In genomic region chr10:132290631-132291030, GRCh38 we compare ENCODE assay signal across 15 cellular contexts. TPM values are rescaled to one million over a fixed set of nuclear protein-coding genes. Genes with fewer than 3 reads are reported as not detected.
DNase-seq lines count a peak whose midpoint lies in the region; ATAC-seq and TF ChIP-seq lines count a peak whose summit lies in the region.
"Had no signal": no experiment of that assay in that cellular context is flagged by ENCODE, and none has a peak within 500 bp of the region (broad histone marks: within the 10 kb centered on the region; RNA-seq: fewer than 3 reads in every experiment).

No MANE protein-coding gene starts in this region.

- TF ChIP-seq CTCF in endothelial cell (IDR thresholded peaks at IDR 0.05; ENCODE audit: unreplicated experiment) = no peak

- intact Hi-C loops in Right ventricle myocardium superior (cut with DNase I) = no loop called here
- intact Hi-C loops in cardiac septum (cut with DNase I) = no loop called here
- intact Hi-C loops in posterior vena cava (cut with DNase I) = no loop called here

- no peak overlapping the region for H3K4me3 Mint-ChIP-seq in endothelial cell (ENCODE audit: unreplicated experiment)
- H3K4me3 Mint-ChIP-seq: CD4-positive, alpha-beta T cell; HFFc6 had no signal

- no peak overlapping the region for H3K27ac Mint-ChIP-seq in endothelial cell (ENCODE audit: unreplicated experiment)
- H3K27ac Mint-ChIP-seq: CD4-positive, alpha-beta T cell; HFFc6 had no signal

- no peaks in the 10 kb centered on the region for H3K36me3 Mint-ChIP-seq in endothelial cell (ENCODE audit: low read depth, unreplicated experiment)

- H3K4me1 Mint-ChIP-seq in endothelial cell (ENCODE audit: unreplicated experiment) = no peaks in the 10 kb centered on the region

- H3K27me3 Mint-ChIP-seq in endothelial cell (ENCODE audit: unreplicated experiment) = peaks cover 6% of the 10 kb centered on the region
- H3K27me3 Mint-ChIP-seq: CD4-positive, alpha-beta T cell had no signal

- DNase-seq in Right ventricle myocardium superior = peak; percentile 16
- DNase-seq in cardiac septum (ENCODE audit: low spot score) = no peak
- peak; percentile 34 for DNase-seq in posterior vena cava (ENCODE audit: low spot score)
- DNase-seq in endothelial cell (ENCODE audit: low spot score) = no peak
- DNase-seq in stimulated activated CD4-positive, alpha-beta T cell treated with anti-CD3 and anti-CD28 coated beads, Interleukin-1b, Interleukin-23, amount 100 ng/mL, for 48 hours = no peak
- no peak for DNase-seq in activated CD4-positive, alpha-beta T cell treated with anti-CD3 and anti-CD28 coated beads, Interleukin-2, amount 50 U/mL, for 1 hour
- DNase-seq: 8988T; AML-193; Calu3; CD4-positive, alpha-beta T cell; DMS 273 treated with DMSO at 0.1 percent for 48 hours; HCEC 1CT; HFFc6 had no signal

- ATAC-seq in Right ventricle myocardium superior (ENCODE audit: poor library complexity) (no peak), esophagus mucosa (peak; percentile 11)
- ATAC-seq: HepG2 had no signal

- no peaks in the 10 kb centered on the region for H3K9me3 Mint-ChIP-seq in endothelial cell (ENCODE audit: unreplicated experiment)
- H3K9me3 Mint-ChIP-seq: CD4-positive, alpha-beta T cell had no signal

RNA-seq across cellular contexts. Expression of gene STK32C, which starts 17.1 kb away (rescaled TPM):
- total RNA-seq in Right ventricle myocardium superior (5.9 TPM), cardiac septum (5.9 TPM), esophagus mucosa (7.1 TPM), posterior vena cava (1 to 10 TPM; 6.3 to 9.7 TPM), endothelial cell (ENCODE audit: unreplicated experiment) (12.6 TPM)

RNA-seq across cellular contexts. Expression of gene LRRC27, which starts 41.4 kb away (rescaled TPM):
- total RNA-seq in Right ventricle myocardium superior (3.9 TPM), cardiac septum (3.8 TPM), esophagus mucosa (3.9 TPM), posterior vena cava (1 to 10 TPM; 4.7 to 6.5 TPM), endothelial cell (ENCODE audit: unreplicated experiment) (11.1 TPM)

Comparison
In these comparisons a context has a peak if more than half of its experiments do, and no peak if none do; other contexts are left out.
1. DNase-seq: peak in Right ventricle myocardium superior (single experiment) and posterior vena cava (single experiment); none in cardiac septum (single experiment), endothelial cell (single experiment), stimulated activated CD4-positive, alpha-beta T cell treated with anti-CD3 and anti-CD28 coated beads, Interleukin-1b, Interleukin-23, amount 100 ng/mL, for 48 hours (single experiment) and activated CD4-positive, alpha-beta T cell treated with anti-CD3 and anti-CD28 coated beads, Interleukin-2, amount 50 U/mL, for 1 hour (single experiment).